9 cellular contexts compared by ENCODE assay signal in the genomic region with DNA sequence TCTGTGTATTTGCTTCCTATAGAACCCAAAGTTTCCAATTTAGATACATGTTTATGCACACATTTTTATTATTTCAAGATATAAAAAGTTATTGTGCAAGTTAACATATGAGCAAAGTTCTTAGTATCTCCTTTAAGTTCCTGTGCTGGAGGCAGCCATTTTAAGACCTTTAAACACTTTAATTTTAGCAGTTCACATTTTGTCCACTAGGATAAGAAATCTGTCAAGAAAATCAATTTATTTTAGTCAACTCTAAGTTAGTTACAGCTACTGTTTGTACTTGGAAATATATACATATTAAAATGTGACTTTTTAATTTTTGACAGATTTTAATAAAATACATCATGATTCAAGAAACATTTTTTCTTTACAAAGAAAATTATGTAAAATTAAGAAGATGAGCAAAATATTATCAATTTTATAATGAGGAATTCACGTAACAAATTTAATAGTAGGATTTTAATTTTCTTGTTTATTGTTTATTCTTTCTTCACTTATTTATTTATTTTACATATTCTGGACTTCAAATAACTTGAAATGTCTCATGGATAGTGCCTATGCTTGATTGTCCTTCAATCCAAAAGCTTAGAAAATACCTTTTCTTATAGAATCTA.
DNase-seq lines count a peak whose midpoint lies in the region; ATAC-seq, FAIRE-seq and TF ChIP-seq lines count a peak whose summit lies in the region.
"Had no signal": no experiment of that assay in that cellular context is flagged by ENCODE, and none has a peak within 500 bp of the region (broad histone marks: within the 10 kb centered on the region; RNA-seq: fewer than 3 reads in every experiment).

No MANE protein-coding gene starts in this region.

- 100% methylated on average over 1 of the region's 1 CpG for WGBS in mammary epithelial cell (ENCODE audit: low coverage, missing lambda C conversion rate)
- WGBS in neuronal stem cell (ENCODE audit: extremely low coverage in 2 of 2, insufficient read length in 2 of 2, insufficient replicate concordance in 1 of 2), 2 donors: no CpG with 5 or more reads among the region's 1 CpG
- 92 to 96% methylated on average over 1 of the region's 1 CpG for WGBS in tibial nerve, 2 donors
- 92 to 98% (median 92%) methylated on average over 1 of the region's 1 CpG for WGBS in stomach, 5 donors
- 99% methylated on average over 1 of the region's 1 CpG for WGBS in suprapubic skin

- H3K79me1 ChIP-seq in neuronal stem cell (ENCODE audit: low read depth, low read length): no peaks in the 10 kb centered on the region

- TF ChIP-seq CTCF in mammary epithelial cell (conservative IDR thresholded peaks at IDR 0.05 in 1 of 2, IDR thresholded peaks at IDR 0.05 in 1 of 2; ENCODE audit: extremely low read depth in 1 of 2, insufficient read depth in 1 of 2, low read depth in 1 of 2, low read length in 2 of 2) (peak; percentile 29 to 31), tibial nerve (IDR thresholded peaks at IDR 0.05) (no peak), stomach (IDR thresholded peaks at IDR 0.05) (peak in 1 of 7 experiments; percentile 28), suprapubic skin (IDR thresholded peaks at IDR 0.05) (no peak)

- H3K4me2 ChIP-seq in mammary epithelial cell (ENCODE audit: insufficient read depth, low read depth, low read length): no peak overlapping the region
- H3K4me2 ChIP-seq in neuronal stem cell (ENCODE audit: insufficient read depth, low read length, poor library complexity, severe bottlenecking): no peak overlapping the region

- H4K8ac ChIP-seq in neuronal stem cell (ENCODE audit: low read depth, low read length): no peak overlapping the region

- intact Hi-C loops in mammary epithelial cell (cut with micrococcal nuclease): no loop called here
- intact Hi-C loops in stomach (cut with DNase I; ENCODE audit: low total_unique reads): no loop called here

- no peaks in the 10 kb centered on the region for H3K79me2 ChIP-seq in mammary epithelial cell (ENCODE audit: insufficient read depth, low read length)

- H2AFZ ChIP-seq in mammary epithelial cell (ENCODE audit: low read depth, low read length) (peak overlapping the region; percentile 82), neuronal stem cell (ENCODE audit: low read length) (peak overlapping the region; percentile 84)

- H4K91ac ChIP-seq in neuronal stem cell (ENCODE audit: low read depth, low read length, poor library complexity): no peak overlapping the region

- H3K14ac ChIP-seq in neuronal stem cell (ENCODE audit: low read length): no peak overlapping the region

- ATAC-seq in GM18519 (IDR thresholded peaks at IDR 0.05; ENCODE audit: low FRiP score, unreplicated experiment): peak; percentile 67

- dilution Hi-C loops in mammary epithelial cell (cut with HindIII; ENCODE audit: low sequenced_read_pairs): no loop called here

- H3K27ac ChIP-seq in mammary epithelial cell (ENCODE audit: insufficient read depth, low read depth, low read length) (no peak overlapping the region), neuronal stem cell (replicated peaks; ENCODE audit: low read length) (no peak overlapping the region), tibial nerve (no peak overlapping the region), stomach (no peak overlapping the region), suprapubic skin (no peak overlapping the region)

- H3K23ac ChIP-seq in neuronal stem cell (ENCODE audit: low read depth, low read length, poor library complexity): no peak overlapping the region

- no peak overlapping the region for H2BK12ac ChIP-seq in neuronal stem cell (ENCODE audit: low read length)

- TF ChIP-seq POLR2A in tibial nerve (IDR thresholded peaks at IDR 0.05) (no peak), stomach (IDR thresholded peaks at IDR 0.05) (no peak), suprapubic skin (IDR thresholded peaks at IDR 0.05) (no peak)

- H3K9me3 ChIP-seq in mammary epithelial cell (replicated peaks; ENCODE audit: insufficient read depth, low read length): no peaks in the 10 kb centered on the region
- no peaks in the 10 kb centered on the region for H3K9me3 ChIP-seq in neuronal stem cell (replicated peaks in 1 of 2; ENCODE audit: control insufficient read depth in 2 of 2, insufficient read depth in 1 of 2, low read depth in 1 of 2, low read length in 2 of 2)
- H3K9me3 ChIP-seq in tibial nerve: no peaks in the 10 kb centered on the region
- H3K9me3 ChIP-seq in stomach: no peaks in the 10 kb centered on the region
- H3K9me3 ChIP-seq in suprapubic skin: no peaks in the 10 kb centered on the region

- H3K4me1 ChIP-seq in mammary epithelial cell (ENCODE audit: insufficient read depth, low read length) (no peaks in the 10 kb centered on the region), neuronal stem cell (ENCODE audit: control insufficient read depth in 2 of 2, insufficient read depth in 1 of 2, low read depth in 1 of 2, low read length in 2 of 2) (no peaks in the 10 kb centered on the region), tibial nerve (no peaks in the 10 kb centered on the region), stomach (no peaks in the 10 kb centered on the region), suprapubic skin (no peaks in the 10 kb centered on the region)

- TF ChIP-seq EP300 in tibial nerve (IDR thresholded peaks at IDR 0.05) (no peak), stomach (IDR thresholded peaks at IDR 0.05) (no peak), suprapubic skin (IDR thresholded peaks at IDR 0.05) (no peak)

- H2BK120ac ChIP-seq in neuronal stem cell (ENCODE audit: low read depth, low read length): no peak overlapping the region

- H2BK5ac ChIP-seq in neuronal stem cell (ENCODE audit: low read length): no peak overlapping the region

- peak; percentile 1 for DNase-seq in HTR-8/SVneo (ENCODE audit: insufficient read length, low spot score)
- no peak for DNase-seq in mammary epithelial cell
- no peak for DNase-seq in neuronal stem cell (ENCODE audit: low spot score)
- no peak for DNase-seq in tibial nerve (ENCODE audit: low spot score in 2 of 2)
- no peak for DNase-seq in 8988T
- DNase-seq in stomach: no peak
- DNase-seq in suprapubic skin (ENCODE audit: low spot score in 2 of 2): no peak
- DNase-seq: NCI-H2029 treated with DMSO at 0.1 percent for 48 hours had no signal

- no peak overlapping the region for H3K4ac ChIP-seq in neuronal stem cell (ENCODE audit: low read length)

- in situ Hi-C loops in mammary epithelial cell (cut with MboI; ENCODE audit: low sequenced_read_pairs in 2 of 2): no loop called here

- no peaks in the 10 kb centered on the region for H4K20me1 ChIP-seq in mammary epithelial cell (ENCODE audit: insufficient read depth, low read length)

- no TSS peak for BruUV-seq in mammary epithelial cell (replicated peaks; lab: Mats Ljungman, UMichigan)

- H3K27me3 ChIP-seq in mammary epithelial cell (ENCODE audit: insufficient read depth, low read length) (no peaks in the 10 kb centered on the region), neuronal stem cell (ENCODE audit: control insufficient read depth in 3 of 3, insufficient read depth in 3 of 3, low read depth in 1 of 3, low read length in 3 of 3) (no peaks in the 10 kb centered on the region), tibial nerve (no peaks in the 10 kb centered on the region), stomach (no peaks in the 10 kb centered on the region), suprapubic skin (no peaks in the 10 kb centered on the region)

- no peaks in the 10 kb centered on the region for H3K36me3 ChIP-seq in mammary epithelial cell (ENCODE audit: insufficient read depth, low read length)
- no peaks in the 10 kb centered on the region for H3K36me3 ChIP-seq in neuronal stem cell (replicated peaks in 1 of 2; ENCODE audit: control insufficient read depth in 2 of 2, insufficient read depth in 2 of 2, low read length in 2 of 2)
- no peaks in the 10 kb centered on the region for H3K36me3 ChIP-seq in tibial nerve
- H3K36me3 ChIP-seq in stomach: no peaks in the 10 kb centered on the region
- H3K36me3 ChIP-seq in suprapubic skin: no peaks in the 10 kb centered on the region

- no peak overlapping the region for H2BK15ac ChIP-seq in neuronal stem cell (ENCODE audit: low read length)

- FAIRE-seq in HTR-8/SVneo (lab: Jason Lieb, UNC): no peak

- CTCF ChIA-PET in mammary epithelial cell (lab: Charles Lee; ENCODE audit: low non-redundant PET): no interaction called here

- H3K4me3 ChIP-seq in mammary epithelial cell (replicated peaks in 1 of 3; ENCODE audit: insufficient read depth in 1 of 3, low read depth in 2 of 3, low read length in 3 of 3) (no peak overlapping the region), neuronal stem cell (ENCODE audit: low read length in 2 of 2) (no peak overlapping the region), tibial nerve (no peak overlapping the region), stomach (no peak overlapping the region), suprapubic skin (no peak overlapping the region)

- H2AK5ac ChIP-seq in neuronal stem cell (ENCODE audit: low read depth, low read length): no peak overlapping the region

- H3K18ac ChIP-seq in neuronal stem cell (ENCODE audit: low read length): no peak overlapping the region

- no peak overlapping the region for H3K9ac ChIP-seq in mammary epithelial cell (ENCODE audit: insufficient read depth, low read length)
- no peak overlapping the region for H3K9ac ChIP-seq in neuronal stem cell (ENCODE audit: low read depth, low read length, poor library complexity)

Comparison
In these comparisons a context has a peak if more than half of its experiments do, and no peak if none do; other contexts are left out.
1. CTCF ChIP-seq: peak in mammary epithelial cell (2 of 2); none in tibial nerve (0 of 5) and suprapubic skin (0 of 2).